ENCODE assay signal across 20 cellular contexts in genomic region chr12:68078737-68079136, GRCh38.
"Had no signal": no experiment of that assay in that cellular context is flagged by ENCODE, and none has a peak within 500 bp of the region (broad histone marks: within the 10 kb centered on the region; RNA-seq: fewer than 3 reads in every experiment).

No MANE protein-coding gene starts in this region.

- DNase-seq: effector memory CD8-positive, alpha-beta T cell; gastrocnemius medialis; heart right ventricle; hypothalamus; mammary epithelial cell; mucosa of descending colon; naive thymus-derived CD8-positive, alpha-beta T cell; occipital lobe; pancreas; right cardiac atrium; stimulated activated CD4-positive, alpha-beta T cell treated with anti-CD3 and anti-CD28 coated beads, Interleukin-2, amount 100 ng/mL, for 48 hours; testis; transverse colon had no signal

- H3K4me3 ChIP-seq: esophagus muscularis mucosa, gastrocnemius medialis, heart right ventricle, mucosa of descending colon, pancreas, smooth muscle cell, testis, transverse colon had no signal

- H3K4me3 Mint-ChIP-seq: dendritic cell treated with granulocyte-macrophage colony-stimulating factor and Interleukin-4, amounts not matched to agents 40 ng/mL and 50 ng/mL, for 4 days; effector memory CD8-positive, alpha-beta T cell; stimulated activated naive CD8-positive, alpha-beta T cell treated with anti-CD3 and anti-CD28 coated beads, Interleukin-15, Interleukin-2, amounts not matched to agents 100 ng/mL and 50 ng/mL, for 24 hours had no signal

- H3K4me1 ChIP-seq: esophagus muscularis mucosa, gastrocnemius medialis, heart right ventricle, pancreas, testis, transverse colon had no signal

- H3K27ac Mint-ChIP-seq: dendritic cell treated with granulocyte-macrophage colony-stimulating factor and Interleukin-4, amounts not matched to agents 40 ng/mL and 50 ng/mL, for 4 days; progenitor cell of endocrine pancreas; stimulated activated naive CD8-positive, alpha-beta T cell treated with anti-CD3 and anti-CD28 coated beads, Interleukin-15, Interleukin-2, amounts not matched to agents 100 ng/mL and 50 ng/mL, for 24 hours had no signal

- H3K27me3 ChIP-seq: esophagus muscularis mucosa, gastrocnemius medialis, heart right ventricle, pancreas, testis, transverse colon had no signal

- H3K36me3 ChIP-seq: esophagus muscularis mucosa, gastrocnemius medialis, heart right ventricle, pancreas, transverse colon had no signal

- H3K27me3 Mint-ChIP-seq: dendritic cell treated with granulocyte-macrophage colony-stimulating factor and Interleukin-4, amounts not matched to agents 40 ng/mL and 50 ng/mL, for 4 days; effector memory CD8-positive, alpha-beta T cell; naive thymus-derived CD8-positive, alpha-beta T cell; progenitor cell of endocrine pancreas; stimulated activated naive CD8-positive, alpha-beta T cell treated with anti-CD3 and anti-CD28 coated beads, Interleukin-15, Interleukin-2, amounts not matched to agents 100 ng/mL and 50 ng/mL, for 24 hours had no signal

- H3K9me3 ChIP-seq: esophagus muscularis mucosa, gastrocnemius medialis, pancreas, testis, transverse colon had no signal

- ATAC-seq: effector memory CD8-positive, alpha-beta T cell; gastrocnemius medialis; heart right ventricle; left lobe of liver; mucosa of descending colon; naive thymus-derived CD8-positive, alpha-beta T cell; pancreas; right cardiac atrium had no signal

- H3K27ac ChIP-seq: epithelial cell of prostate, esophagus muscularis mucosa, gastrocnemius medialis, heart right ventricle, pancreas, testis, transverse colon had no signal
